ENCODE assay signal across 1 cellular context in genomic region chr19:10740798-10741197, GRCh38.
TF ChIP-seq lines count a peak whose summit lies in the region.

No MANE protein-coding gene starts in this region.

TF ChIP-seq in HepG2, 621 proteins besides CTCF, POLR2A, EP300 and RAD21:
- no peak for TF ChIP-seq BRD4 (CRISPR knock-in tag; IDR thresholded peaks at IDR 0.05)
- no peak for TF ChIP-seq MEIS2 (CRISPR knock-in tag; IDR thresholded peaks at IDR 0.05)
- TF ChIP-seq, protein P1, sequence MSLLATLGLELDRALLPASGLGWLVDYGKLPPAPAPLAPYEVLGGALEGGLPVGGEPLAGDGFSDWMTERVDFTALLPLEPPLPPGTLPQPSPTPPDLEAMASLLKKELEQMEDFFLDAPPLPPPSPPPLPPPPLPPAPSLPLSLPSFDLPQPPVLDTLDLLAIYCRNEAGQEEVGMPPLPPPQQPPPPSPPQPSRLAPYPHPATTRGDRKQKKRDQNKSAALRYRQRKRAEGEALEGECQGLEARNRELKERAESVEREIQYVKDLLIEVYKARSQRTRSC (CRISPR knock-in tag; IDR thresholded peaks at IDR 0.05; ENCODE audit: low read depth) = no peak
